In the genomic region with DNA sequence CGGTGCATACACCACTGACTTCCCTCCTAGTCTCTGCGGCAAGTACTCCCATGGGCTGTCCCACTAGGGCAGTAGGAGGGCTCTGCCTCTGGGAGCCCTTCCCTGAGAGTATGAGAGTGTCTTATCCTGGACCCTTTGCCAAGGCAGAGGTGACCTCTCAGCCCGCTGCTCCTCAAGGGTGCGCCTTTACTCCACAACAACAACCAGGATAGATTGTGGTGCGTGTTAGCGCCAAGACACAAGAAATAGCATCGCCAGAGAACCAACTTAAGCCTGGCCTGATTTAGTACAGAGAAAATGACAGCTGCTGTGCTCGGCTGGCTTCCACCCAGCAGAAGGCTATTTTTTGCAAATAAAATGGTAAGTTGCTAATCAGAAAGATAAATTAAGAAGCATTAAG, we compare ENCODE assay signal across 17 cellular contexts.
DNase-seq lines count a peak whose midpoint lies in the region; ATAC-seq, FAIRE-seq and TF ChIP-seq lines count a peak whose summit lies in the region.
"Had no signal": no experiment of that assay in that cellular context is flagged by ENCODE, and none has a peak within 500 bp of the region (broad histone marks: within the 10 kb centered on the region; RNA-seq: fewer than 3 reads in every experiment).

No MANE protein-coding gene starts in this region.

- H3K4ac ChIP-seq in H1 (replicated peaks; ENCODE audit: insufficient read length, low read depth, low read length) (no peak overlapping the region), mesenchymal stem cell (ENCODE audit: low read depth in 1 of 2, low read length in 2 of 2) (no peak overlapping the region)

- H3K23ac ChIP-seq in H1 (ENCODE audit: insufficient read length) (no peak overlapping the region), mesenchymal stem cell (ENCODE audit: low read length in 2 of 2) (no peak overlapping the region)

- 92% methylated on average over 8 of the region's 8 CpGs; no CpG with 5 or more reads in 1 of the 2 experiments for WGBS in H1 (ENCODE audit: extremely low coverage in 1 of 2, insufficient coverage in 1 of 2, insufficient read length in 1 of 2, insufficient replicate concordance in 2 of 2, low coverage in 1 of 2, low lambda C conversion rate in 2 of 2, missing lambda C conversion rate in 1 of 2), 2 experiments
- 96% methylated on average over 8 of the region's 8 CpGs for WGBS in mesenchymal stem cell

- no peak overlapping the region for H3K4me3 ChIP-seq in H1 (ENCODE audit: extremely low read depth in 1 of 4, insufficient read depth in 2 of 4, low read depth in 3 of 4, low read length in 4 of 4)
- H3K4me3 ChIP-seq in skeletal muscle tissue (ENCODE audit: low read length in 3 of 3): no peak overlapping the region
- no peak overlapping the region for H3K4me3 ChIP-seq in mesenchymal stem cell (ENCODE audit: insufficient read depth in 1 of 2, low read depth in 1 of 2, low read length in 2 of 2)
- H3K4me3 ChIP-seq: A549, GM12878 had no signal

- TF ChIP-seq RAD21 in H1 (IDR thresholded peaks at IDR 0.05 in 1 of 2, conservative IDR thresholded peaks at IDR 0.05 in 1 of 2; ENCODE audit: low read depth in 2 of 2, low read length in 2 of 2): 0 out of 4 replicates have a peak, but pooled peaks of 1 of the 2 experiments have one; percentile 6

- H3K79me1 ChIP-seq in H1 (ENCODE audit: low read depth, low read length) (no peaks in the 10 kb centered on the region), mesenchymal stem cell (replicated peaks; ENCODE audit: low read length, poor library complexity, severe bottlenecking) (peaks cover 36% of the 10 kb centered on the region)

- H3K79me2 ChIP-seq in H1 (ENCODE audit: control insufficient read depth in 1 of 2, insufficient read depth in 2 of 2, low read length in 2 of 2): no peaks in the 10 kb centered on the region

- H4K91ac ChIP-seq in H1 (replicated peaks; ENCODE audit: insufficient read length, low read length) (no peak overlapping the region), mesenchymal stem cell (ENCODE audit: low read length) (no peak overlapping the region)

- no peak overlapping the region for H2BK20ac ChIP-seq in H1 (ENCODE audit: low read length)

- POLR2A ChIA-PET in H1 (lab: Charles Lee; ENCODE audit: partially characterized antibody): no interaction called here

- H3K4me3 Mint-ChIP-seq in brain: no peak overlapping the region
- H3K4me3 Mint-ChIP-seq in nephron: peak overlapping the region in 1 of 3 experiments; percentile 27
- H3K4me3 Mint-ChIP-seq: CD4-positive, alpha-beta memory T cell; HFFc6 had no signal

- H3K4me2 ChIP-seq in H1 (ENCODE audit: insufficient read depth in 1 of 2, low read depth in 2 of 2, low read length in 2 of 2) (no peak overlapping the region), mesenchymal stem cell (ENCODE audit: low read length, poor library complexity, severe bottlenecking) (no peak overlapping the region)
- H3K4me2 ChIP-seq: A549 had no signal

- H2AK5ac ChIP-seq in H1 (ENCODE audit: low read depth, low read length) (no peak overlapping the region; the same call in 1 of the 2 replicates), mesenchymal stem cell (ENCODE audit: low read length, severe bottlenecking) (no peak overlapping the region)

- no peak overlapping the region for H2BK15ac ChIP-seq in H1 (ENCODE audit: low read length)
- no peak overlapping the region for H2BK15ac ChIP-seq in mesenchymal stem cell (ENCODE audit: low read depth, poor library complexity, severe bottlenecking)

- no peaks in the 10 kb centered on the region for H4K20me1 ChIP-seq in H1 (replicated peaks in 1 of 2; ENCODE audit: control insufficient read depth in 1 of 2, insufficient read depth in 2 of 2, low read length in 2 of 2)

- no peak for TF ChIP-seq POLR2A in H1 (IDR thresholded peaks at IDR 0.05; ENCODE audit: control extremely low read depth in 1 of 2, low read depth in 2 of 2, low read length in 2 of 2)

- H3K27ac Mint-ChIP-seq in brain (peak overlapping the region; percentile 21 to 84 (median 47)), nephron (peak overlapping the region; percentile 37 to 84 (median 74))
- H3K27ac Mint-ChIP-seq: CD4-positive, alpha-beta memory T cell; HFFc6 had no signal

- ATAC-seq in HG03097 (IDR thresholded peaks at IDR 0.05; ENCODE audit: low FRiP score, unreplicated experiment): no peak
- ATAC-seq: A549, GM12878 had no signal

- H3K18ac ChIP-seq in H1 (ENCODE audit: extremely low read depth, low read length) (peak overlapping the region; percentile 3; the same call in 1 of the 2 replicates), mesenchymal stem cell (ENCODE audit: low read depth in 1 of 2, low read length in 2 of 2) (no peak overlapping the region)

- H3K9me3 ChIP-seq in H1 (ENCODE audit: insufficient read depth in 2 of 2, low read depth in 1 of 2, low read length in 1 of 2): no peaks in the 10 kb centered on the region
- H3K9me3 ChIP-seq in skeletal muscle tissue (ENCODE audit: control insufficient read depth in 3 of 3, low read length in 3 of 3): no peaks in the 10 kb centered on the region
- H3K9me3 ChIP-seq in mesenchymal stem cell (ENCODE audit: control insufficient read depth, low read length): no peaks in the 10 kb centered on the region
- H3K9me3 ChIP-seq: A549, BE2C had no signal

- no peak for FAIRE-seq in H1 (lab: Jason Lieb, UNC)
- FAIRE-seq: A549, GM12878, GM18507 had no signal

- H3K9me3 Mint-ChIP-seq in brain: no peaks in the 10 kb centered on the region
- H3K9me3 Mint-ChIP-seq in nephron: no peaks in the 10 kb centered on the region
- H3K9me3 Mint-ChIP-seq: CD4-positive, alpha-beta memory T cell; HFFc6 had no signal

- H2BK5ac ChIP-seq in H1 (ENCODE audit: low read depth, low read length): no peak overlapping the region
- H2BK5ac ChIP-seq in mesenchymal stem cell (ENCODE audit: low read depth, low read length, poor library complexity, severe bottlenecking): no peak overlapping the region

- H3K27me3 ChIP-seq in H1 (replicated peaks in 1 of 4; ENCODE audit: control insufficient read depth in 3 of 4, extremely low read depth in 1 of 4, insufficient read depth in 3 of 4, low read length in 3 of 4): no peaks in the 10 kb centered on the region; a peak in 1 of 7 replicates
- no peaks in the 10 kb centered on the region for H3K27me3 ChIP-seq in skeletal muscle tissue (ENCODE audit: control insufficient read depth in 3 of 3, insufficient read depth in 3 of 3, low read length in 3 of 3)
- peaks cover 0 to 15% of the 10 kb centered on the region in 2 experiments for H3K27me3 ChIP-seq in mesenchymal stem cell (ENCODE audit: control insufficient read depth in 1 of 2, insufficient read depth in 1 of 2, low read length in 2 of 2)

- TF ChIP-seq CTCF in brain (conservative IDR thresholded peaks at IDR 0.05) (no peak), H1 (IDR thresholded peaks at IDR 0.05; ENCODE audit: control extremely low read depth in 1 of 3, insufficient read depth in 1 of 3, low read depth in 1 of 3, low read length in 3 of 3) (no peak), nephron (IDR thresholded peaks at IDR 0.05; ENCODE audit: unreplicated experiment in 3 of 3) (no peak)

- H3K27ac ChIP-seq in H1 (ENCODE audit: low read depth, low read length) (no peak overlapping the region), skeletal muscle tissue (ENCODE audit: low read depth, low read length) (peak overlapping the region; percentile 16), mesenchymal stem cell (ENCODE audit: low read length, poor library complexity, severe bottlenecking) (no peak overlapping the region)
- H3K27ac ChIP-seq: A549, C4-2B had no signal

- H2AFZ ChIP-seq in H1 (ENCODE audit: low read length) (no peak overlapping the region), mesenchymal stem cell (ENCODE audit: low read depth, low read length) (no peak overlapping the region)

- H3K23me2 ChIP-seq in H1 (ENCODE audit: low read depth, low read length): no peaks in the 10 kb centered on the region

- H2BK120ac ChIP-seq in H1 (replicated peaks; ENCODE audit: low read depth, low read length): no peak overlapping the region
- H2BK120ac ChIP-seq in mesenchymal stem cell (ENCODE audit: low read depth, low read length): no peak overlapping the region

- no peaks in the 10 kb centered on the region for H3K27me3 Mint-ChIP-seq in brain
- no peaks in the 10 kb centered on the region for H3K27me3 Mint-ChIP-seq in nephron (ENCODE audit: low read depth)

- no peak overlapping the region for H4K5ac ChIP-seq in H1 (ENCODE audit: insufficient read length, low read depth, low read length)

- H3K14ac ChIP-seq in H1 (ENCODE audit: insufficient read length) (no peak overlapping the region), mesenchymal stem cell (ENCODE audit: low read length in 2 of 2) (no peak overlapping the region)

- no peak overlapping the region for H4K8ac ChIP-seq in H1 (ENCODE audit: extremely low read depth, insufficient read depth, low read length)
- no peak overlapping the region for H4K8ac ChIP-seq in mesenchymal stem cell (ENCODE audit: low read length)

- no peaks in the 10 kb centered on the region for H3K36me3 ChIP-seq in H1 (ENCODE audit: control insufficient read depth in 2 of 4, insufficient read depth in 4 of 4, low read length in 3 of 4)
- H3K36me3 ChIP-seq in skeletal muscle tissue (ENCODE audit: control insufficient read depth in 3 of 3, insufficient read depth in 3 of 3, low read length in 3 of 3): no peaks in the 10 kb centered on the region
- H3K36me3 ChIP-seq in mesenchymal stem cell (ENCODE audit: control insufficient read depth in 1 of 2, insufficient read depth in 2 of 2, low read depth in 1 of 2, low read length in 2 of 2): peaks cover 0 to 22% of the 10 kb centered on the region in 2 experiments
- H3K36me3 ChIP-seq: BE2C had no signal

- H3K4me1 ChIP-seq in H1 (replicated peaks in 1 of 4; ENCODE audit: control insufficient read depth in 3 of 4, insufficient read depth in 4 of 4, low read length in 3 of 4) (peaks cover 0 to 11% (median 6%) of the 10 kb centered on the region in 4 experiments; a peak in 3 of 7 replicates), skeletal muscle tissue (ENCODE audit: control insufficient read depth in 3 of 3, insufficient read depth in 3 of 3, low read length in 3 of 3) (peaks cover 29 to 51% (median 30%) of the 10 kb centered on the region in 3 donors), mesenchymal stem cell (ENCODE audit: control insufficient read depth, insufficient read depth, low read depth, low read length) (peaks cover 30% of the 10 kb centered on the region)
- H3K4me1 ChIP-seq: A549, BE2C had no signal

- no peak overlapping the region for H3K56ac ChIP-seq in H1 (replicated peaks; ENCODE audit: insufficient read length, low read depth, low read length)

- CTCF ChIA-PET in H1 (lab: Charles Lee; ENCODE audit: partially characterized antibody): interaction anchor here (1.1 to 11.3 kb wide), 8 partner anchors 14 to 145 kb away, joined by 3 to 81 read pairs (median 8); no protein-coding TSS in a partner anchor

- TF ChIP-seq EP300 in H1 (IDR thresholded peaks at IDR 0.05; ENCODE audit: borderline replicate concordance in 1 of 2, low read depth in 2 of 2, low read length in 2 of 2): no peak

- H3K4me1 Mint-ChIP-seq in brain: peaks cover 94% of the 10 kb centered on the region
- H3K4me1 Mint-ChIP-seq in nephron: peaks cover 73% of the 10 kb centered on the region
- H3K4me1 Mint-ChIP-seq: CD4-positive, alpha-beta memory T cell had no signal

- H3K36me3 Mint-ChIP-seq in brain: peaks cover 7% of the 10 kb centered on the region
- H3K36me3 Mint-ChIP-seq in nephron (ENCODE audit: low read depth): no peaks in the 10 kb centered on the region
- H3K36me3 Mint-ChIP-seq: CD4-positive, alpha-beta memory T cell had no signal

- H3K9ac ChIP-seq in H1 (replicated peaks in 1 of 4; ENCODE audit: extremely low read depth in 1 of 4, low read depth in 3 of 4, low read length in 3 of 4) (no peak overlapping the region), skeletal muscle tissue (ENCODE audit: low read depth in 1 of 3, low read length in 3 of 3) (peak overlapping the region in 1 of 3 donors; percentile 3), mesenchymal stem cell (ENCODE audit: low read length) (no peak overlapping the region)

- DNase-seq in H1 (ENCODE audit: low read depth in 1 of 2, low spot score in 2 of 2): no peak
- DNase-seq in activated T-cell treated with anti-CD3 and anti-CD28 coated beads for 4 hours: no peak
- no peak for DNase-seq in activated CD8-positive, alpha-beta memory T cell treated with anti-CD3 and anti-CD28 coated beads, Interleukin-2, amount 50 U/mL, for 48 hours
- no peak for DNase-seq in mesenchymal stem cell
- DNase-seq: BE2C; CD4-positive, alpha-beta memory T cell; DMS79; HCEC 1CT; HFFc6 had no signal

- H2BK12ac ChIP-seq in H1 (ENCODE audit: low read depth, low read length) (no peak overlapping the region), mesenchymal stem cell (ENCODE audit: low read length in 2 of 2) (no peak overlapping the region)
